ENCODE assay signal across 8 cellular contexts in the genomic region with DNA sequence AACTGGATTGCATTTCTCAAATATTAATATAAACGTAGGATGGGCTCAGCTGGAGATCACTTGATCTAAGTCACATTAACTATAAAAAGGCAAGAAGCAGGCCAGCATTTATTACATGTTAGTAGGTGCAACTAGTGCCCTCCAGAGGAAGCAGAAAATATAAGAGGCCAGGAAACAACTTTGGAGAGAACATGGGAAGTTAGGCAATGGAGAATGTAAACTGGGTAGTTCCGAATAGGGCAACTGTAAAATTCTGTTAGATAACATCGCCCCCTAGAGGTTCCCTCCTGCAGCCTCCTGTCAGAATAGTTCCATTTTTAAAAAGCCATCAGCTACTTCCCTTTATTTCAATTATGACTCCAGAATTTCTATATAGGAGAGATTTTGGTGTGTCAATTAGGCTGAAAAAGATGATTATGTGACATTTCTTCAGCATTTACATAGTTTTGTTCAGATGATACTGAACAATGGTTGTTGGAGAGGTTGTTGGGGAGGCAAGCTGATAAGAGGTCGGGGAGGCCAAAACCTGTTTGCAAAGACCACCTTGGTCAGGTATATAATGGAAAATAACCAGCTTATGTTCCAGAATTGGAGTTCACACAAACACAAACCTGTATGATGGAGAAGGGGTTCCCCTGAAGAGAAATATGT. TPM values are rescaled to one million over a fixed set of nuclear protein-coding genes. Genes with fewer than 3 reads are reported as not detected.
DNase-seq lines count a peak whose midpoint lies in the region; ATAC-seq and TF ChIP-seq lines count a peak whose summit lies in the region.

No MANE protein-coding gene starts in this region.

- no peak overlapping the region for H2AFZ ChIP-seq in neural progenitor cell (replicated peaks)

- no peak overlapping the region for H3K4me3 ChIP-seq in Jurkat, Clone E6-1 (ENCODE audit: low read length)
- no peak overlapping the region for H3K4me3 ChIP-seq in NT2/D1 (ENCODE audit: insufficient read length, low read depth)
- H3K4me3 ChIP-seq in neural progenitor cell, result no peak overlapping the region

- no peaks in the 10 kb centered on the region for H4K20me1 ChIP-seq in neural progenitor cell (ENCODE audit: low read depth)

- no peaks in the 10 kb centered on the region for H3F3A ChIP-seq in neural progenitor cell (ENCODE audit: low read depth)

- no peak overlapping the region for H3K4me2 ChIP-seq in neural progenitor cell

- no peak overlapping the region for H3K4me3 Mint-ChIP-seq in activated T-cell treated with anti-CD3 and anti-CD28 coated beads, Interleukin-2, amount 50 U/mL, for 24 hours
- H3K4me3 Mint-ChIP-seq in neural progenitor cell, result no peak overlapping the region

- H3K27me3 ChIP-seq in NT2/D1 (ENCODE audit: insufficient read depth, insufficient read length) (no peaks in the 10 kb centered on the region), neural progenitor cell (no peaks in the 10 kb centered on the region)

- no peak overlapping the region for H3K9ac ChIP-seq in NT2/D1 (ENCODE audit: insufficient read length, low read depth)
- H3K9ac ChIP-seq in neural progenitor cell, result no peak overlapping the region

- no peak overlapping the region for H3K27ac ChIP-seq in neural progenitor cell

- ATAC-seq in GM21447 (IDR thresholded peaks at IDR 0.05; ENCODE audit: unreplicated experiment), result peak; percentile 68

- peak; percentile 66 for DNase-seq in D341Med (ENCODE audit: low spot score)
- DNase-seq in Jurkat, Clone E6-1 (ENCODE audit: low read depth, low spot score), result peak; percentile 76
- DNase-seq in NT2/D1 (ENCODE audit: low read depth, low spot score), result peak; percentile 32
- DNase-seq in activated T-cell treated with anti-CD3 and anti-CD28 coated beads, Interleukin-2, amount 50 U/mL, for 24 hours, result no peak
- DNase-seq in fibroblast of peridontal ligament (ENCODE audit: extremely low read depth), result peak; percentile 96
- DNase-seq in neural progenitor cell (ENCODE audit: low spot score), result peak; percentile 84
- peak; percentile 68 for DNase-seq in ureter (ENCODE audit: low spot score)

- H3K36me3 Mint-ChIP-seq in activated T-cell treated with anti-CD3 and anti-CD28 coated beads, Interleukin-2, amount 50 U/mL, for 24 hours (ENCODE audit: low read depth), result peaks cover 32% of the 10 kb centered on the region
- H3K36me3 Mint-ChIP-seq in neural progenitor cell, result no peaks in the 10 kb centered on the region

- H3K79me2 ChIP-seq in neural progenitor cell (ENCODE audit: low read depth), result no peaks in the 10 kb centered on the region

- H3K4me1 ChIP-seq in NT2/D1 (ENCODE audit: insufficient read depth, insufficient read length) (no peaks in the 10 kb centered on the region), neural progenitor cell (no peaks in the 10 kb centered on the region)

- H3K9me3 Mint-ChIP-seq in activated T-cell treated with anti-CD3 and anti-CD28 coated beads, Interleukin-2, amount 50 U/mL, for 24 hours, result no peaks in the 10 kb centered on the region
- no peaks in the 10 kb centered on the region for H3K9me3 Mint-ChIP-seq in neural progenitor cell

- TF ChIP-seq CTCF in neural progenitor cell (IDR thresholded peaks at IDR 0.05), result peak; percentile 92

- H3K9me3 ChIP-seq in NT2/D1 (ENCODE audit: insufficient read depth, low read length) (no peaks in the 10 kb centered on the region), neural progenitor cell (ENCODE audit: low read depth) (no peaks in the 10 kb centered on the region)

- H3K4me1 Mint-ChIP-seq in activated T-cell treated with anti-CD3 and anti-CD28 coated beads, Interleukin-2, amount 50 U/mL, for 24 hours (ENCODE audit: low read depth), result peaks cover 38% of the 10 kb centered on the region
- no peaks in the 10 kb centered on the region for H3K4me1 Mint-ChIP-seq in neural progenitor cell

- H3K36me3 ChIP-seq in NT2/D1 (ENCODE audit: insufficient read depth, insufficient read length, low read length), result no peaks in the 10 kb centered on the region
- H3K36me3 ChIP-seq in neural progenitor cell, result no peaks in the 10 kb centered on the region

- peak overlapping the region; percentile 68 for H3K27ac Mint-ChIP-seq in activated T-cell treated with anti-CD3 and anti-CD28 coated beads, Interleukin-2, amount 50 U/mL, for 24 hours
- H3K27ac Mint-ChIP-seq in neural progenitor cell, result no peak overlapping the region

- no peaks in the 10 kb centered on the region for H3K27me3 Mint-ChIP-seq in activated T-cell treated with anti-CD3 and anti-CD28 coated beads, Interleukin-2, amount 50 U/mL, for 24 hours
- peaks cover 3% of the 10 kb centered on the region for H3K27me3 Mint-ChIP-seq in neural progenitor cell (ENCODE audit: insufficient read depth, low read depth)

RNA-seq across cellular contexts. Expression of gene CCL28, which starts 22.4 kb away (rescaled TPM):
- not detected for polyA plus RNA-seq in Jurkat, Clone E6-1 (2012; ENCODE audit: insufficient read depth, insufficient read length)
- 0.06 TPM in 1 of 2 replicates, not detected in the other for total RNA-seq in neural progenitor cell (ENCODE audit: low replicate concordance)
- 7.6 TPM for total RNA-seq in ureter
